1 cellular context compared by ENCODE assay signal in the genomic region with DNA sequence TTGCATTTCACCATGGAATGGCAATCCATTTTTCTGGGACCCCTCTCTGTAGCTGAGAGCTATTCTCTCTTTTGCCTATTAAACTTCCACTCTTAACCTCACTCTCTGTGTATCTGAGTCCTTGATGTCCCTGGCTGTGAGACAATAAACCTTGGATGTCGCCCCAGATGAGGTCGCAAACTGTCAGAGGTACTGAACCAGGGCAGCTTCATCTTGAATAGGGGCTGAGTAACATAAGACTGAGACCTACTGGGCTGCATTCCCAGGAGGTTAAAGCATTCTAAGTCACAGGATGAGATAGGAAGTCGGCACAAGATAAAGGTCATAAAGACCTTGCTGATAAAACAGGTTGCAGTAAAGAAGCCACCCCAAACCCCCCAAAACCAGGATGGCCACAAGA.
TF ChIP-seq lines count a peak whose summit lies in the region.

No MANE protein-coding gene starts in this region.

TF ChIP-seq in GM23338, 12 proteins besides CTCF, POLR2A, EP300 and RAD21:
- TF ChIP-seq, protein P1, sequence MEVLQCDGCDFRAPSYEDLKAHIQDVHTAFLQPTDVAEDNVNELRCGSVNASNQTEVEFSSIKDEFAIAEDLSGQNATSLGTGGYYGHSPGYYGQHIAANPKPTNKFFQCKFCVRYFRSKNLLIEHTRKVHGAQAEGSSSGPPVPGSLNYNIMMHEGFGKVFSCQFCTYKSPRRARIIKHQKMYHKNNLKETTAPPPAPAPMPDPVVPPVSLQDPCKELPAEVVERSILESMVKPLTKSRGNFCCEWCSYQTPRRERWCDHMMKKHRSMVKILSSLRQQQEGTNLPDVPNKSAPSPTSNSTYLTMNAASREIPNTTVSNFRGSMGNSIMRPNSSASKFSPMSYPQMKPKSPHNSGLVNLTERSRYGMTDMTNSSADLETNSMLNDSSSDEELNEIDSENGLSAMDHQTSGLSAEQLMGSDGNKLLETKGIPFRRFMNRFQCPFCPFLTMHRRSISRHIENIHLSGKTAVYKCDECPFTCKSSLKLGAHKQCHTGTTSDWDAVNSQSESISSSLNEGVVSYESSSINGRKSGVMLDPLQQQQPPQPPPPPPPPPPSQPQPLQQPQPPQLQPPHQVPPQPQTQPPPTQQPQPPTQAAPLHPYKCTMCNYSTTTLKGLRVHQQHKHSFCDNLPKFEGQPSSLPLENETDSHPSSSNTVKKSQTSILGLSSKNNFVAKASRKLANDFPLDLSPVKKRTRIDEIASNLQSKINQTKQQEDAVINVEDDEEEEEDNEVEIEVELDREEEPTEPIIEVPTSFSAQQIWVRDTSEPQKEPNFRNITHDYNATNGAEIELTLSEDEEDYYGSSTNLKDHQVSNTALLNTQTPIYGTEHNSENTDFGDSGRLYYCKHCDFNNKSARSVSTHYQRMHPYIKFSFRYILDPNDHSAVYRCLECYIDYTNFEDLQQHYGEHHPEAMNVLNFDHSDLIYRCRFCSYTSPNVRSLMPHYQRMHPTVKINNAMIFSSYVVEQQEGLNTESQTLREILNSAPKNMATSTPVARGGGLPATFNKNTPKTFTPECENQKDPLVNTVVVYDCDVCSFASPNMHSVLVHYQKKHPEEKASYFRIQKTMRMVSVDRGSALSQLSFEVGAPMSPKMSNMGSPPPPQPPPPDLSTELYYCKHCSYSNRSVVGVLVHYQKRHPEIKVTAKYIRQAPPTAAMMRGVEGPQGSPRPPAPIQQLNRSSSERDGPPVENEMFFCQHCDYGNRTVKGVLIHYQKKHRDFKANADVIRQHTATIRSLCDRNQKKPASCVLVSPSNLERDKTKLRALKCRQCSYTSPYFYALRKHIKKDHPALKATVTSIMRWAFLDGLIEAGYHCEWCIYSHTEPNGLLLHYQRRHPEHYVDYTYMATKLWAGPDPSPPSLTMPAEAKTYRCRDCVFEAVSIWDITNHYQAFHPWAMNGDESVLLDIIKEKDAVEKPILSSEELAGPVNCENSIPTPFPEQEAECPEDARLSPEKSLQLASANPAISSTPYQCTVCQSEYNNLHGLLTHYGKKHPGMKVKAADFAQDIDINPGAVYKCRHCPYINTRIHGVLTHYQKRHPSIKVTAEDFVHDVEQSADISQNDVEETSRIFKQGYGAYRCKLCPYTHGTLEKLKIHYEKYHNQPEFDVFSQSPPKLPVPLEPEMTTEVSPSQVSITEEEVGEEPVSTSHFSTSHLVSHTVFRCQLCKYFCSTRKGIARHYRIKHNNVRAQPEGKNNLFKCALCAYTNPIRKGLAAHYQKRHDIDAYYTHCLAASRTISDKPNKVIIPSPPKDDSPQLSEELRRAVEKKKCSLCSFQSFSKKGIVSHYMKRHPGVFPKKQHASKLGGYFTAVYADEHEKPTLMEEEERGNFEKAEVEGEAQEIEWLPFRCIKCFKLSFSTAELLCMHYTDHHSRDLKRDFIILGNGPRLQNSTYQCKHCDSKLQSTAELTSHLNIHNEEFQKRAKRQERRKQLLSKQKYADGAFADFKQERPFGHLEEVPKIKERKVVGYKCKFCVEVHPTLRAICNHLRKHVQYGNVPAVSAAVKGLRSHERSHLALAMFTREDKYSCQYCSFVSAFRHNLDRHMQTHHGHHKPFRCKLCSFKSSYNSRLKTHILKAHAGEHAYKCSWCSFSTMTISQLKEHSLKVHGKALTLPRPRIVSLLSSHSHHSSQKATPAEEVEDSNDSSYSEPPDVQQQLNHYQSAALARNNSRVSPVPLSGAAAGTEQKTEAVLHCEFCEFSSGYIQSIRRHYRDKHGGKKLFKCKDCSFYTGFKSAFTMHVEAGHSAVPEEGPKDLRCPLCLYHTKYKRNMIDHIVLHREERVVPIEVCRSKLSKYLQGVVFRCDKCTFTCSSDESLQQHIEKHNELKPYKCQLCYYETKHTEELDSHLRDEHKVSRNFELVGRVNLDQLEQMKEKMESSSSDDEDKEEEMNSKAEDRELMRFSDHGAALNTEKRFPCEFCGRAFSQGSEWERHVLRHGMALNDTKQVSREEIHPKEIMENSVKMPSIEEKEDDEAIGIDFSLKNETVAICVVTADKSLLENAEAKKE (CRISPR knock-in tag; IDR thresholded peaks at IDR 0.05), result 0 out of 2 replicates have a peak, but pooled peaks have one; percentile 37
- TF ChIP-seq, protein P2, sequence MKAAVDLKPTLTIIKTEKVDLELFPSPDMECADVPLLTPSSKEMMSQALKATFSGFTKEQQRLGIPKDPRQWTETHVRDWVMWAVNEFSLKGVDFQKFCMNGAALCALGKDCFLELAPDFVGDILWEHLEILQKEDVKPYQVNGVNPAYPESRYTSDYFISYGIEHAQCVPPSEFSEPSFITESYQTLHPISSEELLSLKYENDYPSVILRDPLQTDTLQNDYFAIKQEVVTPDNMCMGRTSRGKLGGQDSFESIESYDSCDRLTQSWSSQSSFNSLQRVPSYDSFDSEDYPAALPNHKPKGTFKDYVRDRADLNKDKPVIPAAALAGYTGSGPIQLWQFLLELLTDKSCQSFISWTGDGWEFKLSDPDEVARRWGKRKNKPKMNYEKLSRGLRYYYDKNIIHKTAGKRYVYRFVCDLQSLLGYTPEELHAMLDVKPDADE (IDR thresholded peaks at IDR 0.05), result no peak
